ENCODE assay signal across 8 cellular contexts in the genomic region with DNA sequence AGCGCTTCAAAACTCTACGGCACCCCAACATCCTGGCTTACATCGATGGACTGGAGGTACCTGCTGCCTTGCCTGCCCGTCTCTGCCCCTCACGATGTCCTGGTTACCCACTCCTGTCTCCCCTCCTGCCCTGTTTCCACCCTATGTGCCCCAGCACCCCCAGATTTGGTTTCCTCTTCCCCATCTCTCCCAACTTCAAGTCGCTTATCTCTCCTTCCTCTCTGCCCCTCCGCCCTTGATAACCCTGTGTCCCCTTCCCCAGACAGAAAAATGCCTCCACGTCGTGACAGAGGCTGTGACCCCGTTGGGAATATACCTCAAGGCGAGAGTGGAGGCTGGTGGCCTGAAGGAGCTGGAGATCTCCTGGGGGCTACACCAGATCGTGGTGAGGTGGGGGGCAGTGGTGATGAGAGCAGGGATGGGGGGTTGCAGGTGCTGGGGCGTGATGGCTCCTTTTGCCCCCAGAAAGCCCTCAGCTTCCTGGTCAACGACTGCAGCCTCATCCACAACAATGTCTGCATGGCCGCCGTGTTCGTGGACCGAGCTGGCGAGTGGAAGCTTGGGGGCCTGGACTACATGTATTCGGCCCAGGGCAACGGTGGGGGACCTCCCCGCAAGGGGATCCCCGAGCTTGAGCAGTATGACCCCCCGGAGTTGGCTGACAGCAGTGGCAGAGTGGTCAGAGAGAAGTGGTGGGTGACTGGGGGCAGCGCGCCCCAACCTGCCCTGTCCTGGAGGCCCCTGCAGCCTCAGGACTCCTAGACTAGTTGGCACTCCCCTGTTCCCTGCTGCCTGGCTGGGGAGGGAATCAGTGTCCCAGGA. TPM values are rescaled to one million over a fixed set of nuclear protein-coding genes. Genes with fewer than 3 reads are reported as not detected.
DNase-seq lines count a peak whose midpoint lies in the region; ATAC-seq and TF ChIP-seq lines count a peak whose summit lies in the region.

No MANE protein-coding gene starts in this region.

- H3K36me3 ChIP-seq in sigmoid colon: peaks cover 8 to 46% (median 17%) of the 10 kb centered on the region in 4 donors

- peak overlapping the region; percentile 91 for H3K4me3 Mint-ChIP-seq in T-helper 17 cell

- peak overlapping the region; percentile 37 for H3K27ac Mint-ChIP-seq in T-helper 17 cell

- H3K4me3 ChIP-seq in GM12865 (ENCODE audit: low read depth, low read length): peak overlapping the region; percentile 71
- peak overlapping the region; percentile 86 to 95 for H3K4me3 ChIP-seq in foreskin fibroblast (ENCODE audit: low read depth in 1 of 2, low read length in 2 of 2)
- H3K4me3 ChIP-seq in sigmoid colon: peak overlapping the region; percentile 88 to 100 (median 92)

- H3K9me3 ChIP-seq in T-helper 17 cell (ENCODE audit: control insufficient read depth, low read length, poor library complexity, severe bottlenecking) (no peaks in the 10 kb centered on the region), sigmoid colon (no peaks in the 10 kb centered on the region)

- peaks cover 0 to 29% (median 25%) of the 10 kb centered on the region in 4 donors for H3K4me1 ChIP-seq in sigmoid colon

- no peak for TF ChIP-seq EP300 in sigmoid colon (IDR thresholded peaks at IDR 0.05)

- TF ChIP-seq POLR2A in sigmoid colon (IDR thresholded peaks at IDR 0.05): no peak

- no peak for TF ChIP-seq CTCF in GM12865 (IDR thresholded peaks at IDR 0.05; ENCODE audit: insufficient read depth, low read depth, low read length, missing control alignments)
- TF ChIP-seq CTCF in foreskin fibroblast (IDR thresholded peaks at IDR 0.05; ENCODE audit: low read depth, low read length): no peak
- TF ChIP-seq CTCF in sigmoid colon (IDR thresholded peaks at IDR 0.05): no peak

- H3K27me3 Mint-ChIP-seq in T-helper 17 cell: no peaks in the 10 kb centered on the region

- no peaks in the 10 kb centered on the region for H3K36me3 Mint-ChIP-seq in T-helper 17 cell (ENCODE audit: low read depth)

- no peaks in the 10 kb centered on the region for H3K27me3 ChIP-seq in sigmoid colon

- ATAC-seq in T-helper 17 cell (no peak), GM19455 (IDR thresholded peaks at IDR 0.05; ENCODE audit: unreplicated experiment) (no peak), GM21360 (IDR thresholded peaks at IDR 0.05; ENCODE audit: unreplicated experiment) (no peak)

- DNase-seq in GM12865 (ENCODE audit: low read depth) (no peak), T-helper 17 cell (no peak), foreskin fibroblast (no peak), sigmoid colon (no peak), DMS53 treated with DMSO at 0.1 percent for 48 hours (lab: John Stamatoyannopoulos, UW; ENCODE audit: unreplicated experiment) (no peak), T-helper 9 cell (no peak)

- H3K4me1 Mint-ChIP-seq in T-helper 17 cell: peaks cover 46% of the 10 kb centered on the region

- H3K27ac ChIP-seq in sigmoid colon: peak overlapping the region; percentile 91 to 97 (median 94)

- intact Hi-C loops in sigmoid colon (cut with DNase I): no loop called here

- 59% methylated on average over 26 of the region's 26 CpGs for WGBS in sigmoid colon, 2 donors

RNA-seq across cellular contexts. Expression of gene SCYL1, which starts 1.0 kb away (rescaled TPM):
- 10 to 100 TPM; 56.6 to 61.7 TPM for total RNA-seq in T-helper 17 cell
- total RNA-seq in sigmoid colon: 100 to 1,000 TPM in 1 of 4 donors, 10 to 100 TPM in 3; 67.1 to 100 (median 77.7) TPM
- polyA plus RNA-seq in sigmoid colon: 10 to 100 TPM; 57.3 to 66.1 (median 61.7) TPM

RNA-seq across cellular contexts. Expression of gene MALAT1, which starts 27.0 kb away (rescaled TPM):
- total RNA-seq in T-helper 17 cell: over 10,000 TPM; 25,853 to 29,025 TPM
- over 10,000 TPM; 10,511 to 32,672 (median 12,130) TPM for total RNA-seq in sigmoid colon
- polyA plus RNA-seq in sigmoid colon: 1,000 to 10,000 TPM in 1 of 3 donors, 100 to 1,000 TPM in 1, 1 to 10 TPM in 1; 6.6 to 1,968 (median 374) TPM

RNA-seq across cellular contexts. Expression of gene LTBP3, which starts 32.3 kb away (rescaled TPM):
- total RNA-seq in T-helper 17 cell (100 to 1,000 TPM; 123 to 187 TPM), sigmoid colon (100 to 1,000 TPM in 2 of 4 donors, 10 to 100 TPM in 2; 79.6 to 268 (median 117) TPM)
- 10 to 100 TPM in 1 of 3 donors, 1 to 10 TPM in 2; 3.9 to 34.0 (median 9.6) TPM for polyA plus RNA-seq in sigmoid colon

RNA-seq across cellular contexts. Expression of gene ZNRD2, which starts 44.4 kb away (rescaled TPM):
- total RNA-seq in T-helper 17 cell (10 to 100 TPM; 30.3 to 39.0 TPM), sigmoid colon (10 to 100 TPM; 24.9 to 61.0 (median 58.5) TPM)
- 10 to 100 TPM; 30.7 to 52.6 (median 36.6) TPM for polyA plus RNA-seq in sigmoid colon

RNA-seq across cellular contexts. Expression of gene FAM89B, which starts 46.5 kb away (rescaled TPM):
- total RNA-seq in T-helper 17 cell (10 to 100 TPM; 41.2 to 44.4 TPM), sigmoid colon (10 to 100 TPM; 61.2 to 96.7 (median 91.6) TPM)
- polyA plus RNA-seq in sigmoid colon: 10 to 100 TPM; 34.0 to 63.3 (median 38.4) TPM
